Comparison of ENCODE assay signal across 2 cellular contexts in the genomic region with DNA sequence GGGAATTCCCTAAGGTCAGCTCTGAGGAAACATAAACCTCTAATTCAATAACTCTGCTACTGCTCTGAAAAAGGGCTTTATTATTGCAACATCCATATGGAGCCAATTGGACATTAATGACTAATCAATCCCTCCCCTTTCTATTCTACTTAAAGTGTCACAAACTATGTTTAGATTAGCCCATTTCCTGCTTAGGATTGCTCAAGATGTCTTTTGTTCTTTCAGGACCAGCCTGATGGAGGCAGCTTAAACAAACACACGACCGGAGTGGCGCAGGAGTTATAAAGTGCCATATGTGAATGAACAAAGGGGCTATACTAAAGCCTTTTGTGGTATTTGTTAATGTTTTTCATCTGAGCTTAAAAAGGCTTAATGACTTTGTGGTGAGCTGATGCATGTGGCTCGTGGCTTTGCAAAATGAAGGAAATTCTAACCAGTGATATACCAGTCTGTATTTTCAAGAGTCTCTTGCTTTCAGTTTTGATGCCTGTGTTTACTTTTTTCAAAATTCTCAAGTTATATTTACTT.
TF ChIP-seq lines count a peak whose summit lies in the region.

No MANE protein-coding gene starts in this region.

TF ChIP-seq in IMR-90, 13 proteins besides CTCF, POLR2A, EP300 and RAD21 (continued from another document):
- TF ChIP-seq FOS (IDR thresholded peaks at IDR 0.05; ENCODE audit: low read depth, low read length) = 0 out of 2 replicates have a peak, but pooled peaks have one; percentile 22
- no peak for TF ChIP-seq NFE2L2 (IDR thresholded peaks at IDR 0.05; ENCODE audit: low read depth, low read length)
- no peak for TF ChIP-seq CHD1 (IDR thresholded peaks at IDR 0.05; ENCODE audit: low read depth, low read length)
TF ChIP-seq in IMR-90: peak in this region for 3.

TF ChIP-seq in PFSK-1, 5 proteins besides CTCF, POLR2A, EP300 and RAD21 (continued from another document):
- TF ChIP-seq REST (IDR thresholded peaks at IDR 0.05; ENCODE audit: insufficient read depth in 1 of 2, low read depth in 2 of 2, low read length in 2 of 2) = peak in 1 of 2 experiments; percentile 75; a peak in 2 of 4 replicates
